ENCODE assay signal across 2 cellular contexts in genomic region chr7:138889566-138889965, GRCh38.
TF ChIP-seq lines count a peak whose summit lies in the region.

No MANE protein-coding gene starts in this region.

TF ChIP-seq in A549, 52 proteins besides CTCF, POLR2A, EP300 and RAD21 (continued from another document):
- TF ChIP-seq PBX3 (IDR thresholded peaks at IDR 0.05) (no peak), POLR2AphosphoS2 (conservative IDR thresholded peaks at IDR 0.05; ENCODE audit: low read length) (no peak), E2F6 (IDR thresholded peaks at IDR 0.05; ENCODE audit: borderline replicate concordance, low read depth) (no peak), BCL3 (IDR thresholded peaks at IDR 0.05) (no peak), RNF2 (IDR thresholded peaks at IDR 0.05; ENCODE audit: borderline replicate concordance, low read depth) (no peak), NPAS2 (CRISPR knock-in tag; IDR thresholded peaks at IDR 0.05; ENCODE audit: borderline replicate concordance) (no peak), FOXS1 (CRISPR knock-in tag; IDR thresholded peaks at IDR 0.05) (no peak), ZFP36 (IDR thresholded peaks at IDR 0.05; ENCODE audit: borderline replicate concordance, partially characterized antibody) (no peak), CEBPB (IDR thresholded peaks at IDR 0.05) (no peak)

TF ChIP-seq in IMR-90, 13 proteins besides CTCF, POLR2A, EP300 and RAD21 (continued from another document):
- TF ChIP-seq ELK1 (IDR thresholded peaks at IDR 0.05; ENCODE audit: borderline replicate concordance, low read depth, low read length) (no peak), MAFK (IDR thresholded peaks at IDR 0.05; ENCODE audit: low read depth, low read length) (no peak), CHD1 (IDR thresholded peaks at IDR 0.05; ENCODE audit: low read depth, low read length) (no peak), USF2 (IDR thresholded peaks at IDR 0.05; ENCODE audit: low read depth, low read length) (no peak), RFX5 (IDR thresholded peaks at IDR 0.05; ENCODE audit: low read depth, low read length) (no peak), MAZ (IDR thresholded peaks at IDR 0.05; ENCODE audit: borderline replicate concordance, low read depth, low read length) (no peak), CEBPB (IDR thresholded peaks at IDR 0.05; ENCODE audit: low read depth, low read length) (no peak), FOS (IDR thresholded peaks at IDR 0.05; ENCODE audit: low read depth, low read length) (no peak), BHLHE40 (IDR thresholded peaks at IDR 0.05; ENCODE audit: low read depth, low read length) (no peak), SMC3 (IDR thresholded peaks at IDR 0.05; ENCODE audit: low read depth, low read length) (no peak)
TF ChIP-seq in IMR-90: peak in this region for 0.
